ENCODE assay signal across 33 cellular contexts in genomic region chr20:23440004-23440403, GRCh38. TPM values are rescaled to one million over a fixed set of nuclear protein-coding genes. Genes with fewer than 3 reads are reported as not detected.
"Had no signal": no experiment of that assay in that cellular context is flagged by ENCODE, and none has a peak within 500 bp of the region (broad histone marks: within the 10 kb centered on the region; RNA-seq: fewer than 3 reads in every experiment).

No MANE protein-coding gene starts in this region.

- H3K4me3 ChIP-seq: coronary artery, dorsolateral prefrontal cortex, esophagus squamous epithelium, gastrocnemius medialis, heart right ventricle, left lung, lower lobe of right lung, mucosa of descending colon had no signal

- H3K27me3 ChIP-seq: dorsolateral prefrontal cortex, esophagus squamous epithelium, gastrocnemius medialis, heart right ventricle, left lung had no signal

- ATAC-seq: effector memory CD8-positive, alpha-beta T cell; esophagus mucosa; gastrocnemius medialis; heart right ventricle; left cardiac atrium; left lung; left ventricle myocardium superior; lower lobe of right lung; mucosa of descending colon had no signal

- H3K27ac ChIP-seq: coronary artery, dorsolateral prefrontal cortex, epithelial cell of prostate, esophagus squamous epithelium, gastrocnemius medialis, heart right ventricle, left lung, lower lobe of right lung had no signal

- H3K4me1 ChIP-seq: left lung, lower lobe of right lung had no signal

- H3K9me3 ChIP-seq: esophagus squamous epithelium, gastrocnemius medialis, heart right ventricle, left lung, lower lobe of right lung, mucosa of descending colon had no signal

- H3K36me3 ChIP-seq: esophagus squamous epithelium, gastrocnemius medialis, heart right ventricle, left lung, lower lobe of right lung had no signal

- FAIRE-seq: colon, endometrium, islet of Langerhans, keratinocyte had no signal

- DNase-seq: dermis blood vessel endothelial cell; dorsolateral prefrontal cortex; effector CD8-positive, alpha-beta T cell; effector memory CD8-positive, alpha-beta T cell; erythroblast; esophagus squamous epithelium; foreskin fibroblast; foreskin melanocyte; gastrocnemius medialis; glutamatergic neuron; heart right ventricle; hippocampal formation; left cardiac atrium; left lung; left ventricle myocardium superior; lower lobe of right lung; mesendoderm; mucosa of descending colon had no signal

RNA-seq across cellular contexts. Expression of gene CSTL1, which starts 0.5 kb away (rescaled TPM):
- total RNA-seq: cerebellum, dermis blood vessel endothelial cell, dorsolateral prefrontal cortex, endodermal cell, esophagus mucosa, esophagus squamous epithelium, gastrocnemius medialis, glomerular endothelial cell, heart right ventricle, kidney epithelial cell, left cardiac atrium, left lung, left ventricle myocardium superior, lower leg skin, lower lobe of right lung, lung microvascular endothelial cell, mesothelial cell of epicardium, mucosa of descending colon, myocyte had no signal
- polyA plus RNA-seq: heart right ventricle, keratinocyte had no signal

RNA-seq across cellular contexts. Expression of gene CST11, which starts 12.7 kb away (rescaled TPM):
- total RNA-seq: cerebellum, dermis blood vessel endothelial cell, dorsolateral prefrontal cortex, esophagus mucosa, esophagus squamous epithelium, gastrocnemius medialis, glomerular endothelial cell, heart right ventricle, kidney epithelial cell, left cardiac atrium, left lung, left ventricle myocardium superior, lower leg skin, lower lobe of right lung, lung microvascular endothelial cell, mesothelial cell of epicardium, mucosa of descending colon, myocyte had no signal
- polyA plus RNA-seq: heart right ventricle, keratinocyte had no signal

RNA-seq across cellular contexts. Expression of gene CST8, which starts 50.9 kb away (rescaled TPM):
- total RNA-seq: cerebellum, dermis blood vessel endothelial cell, dorsolateral prefrontal cortex, endodermal cell, esophagus mucosa, esophagus squamous epithelium, gastrocnemius medialis, glomerular endothelial cell, heart right ventricle, kidney epithelial cell, left cardiac atrium, left lung, left ventricle myocardium superior, lower leg skin, lower lobe of right lung, lung microvascular endothelial cell, mesothelial cell of epicardium, mucosa of descending colon, myocyte had no signal
- polyA plus RNA-seq: heart right ventricle, keratinocyte had no signal
